28 cellular contexts compared by ENCODE assay signal in genomic region chr13:42981853-42982252, GRCh38. TPM values are rescaled to one million over a fixed set of nuclear protein-coding genes. Genes with fewer than 3 reads are reported as not detected.
DNase-seq lines count a peak whose midpoint lies in the region; ATAC-seq and TF ChIP-seq lines count a peak whose summit lies in the region.
"Had no signal": no experiment of that assay in that cellular context is flagged by ENCODE, and none has a peak within 500 bp of the region (broad histone marks: within the 10 kb centered on the region; RNA-seq: fewer than 3 reads in every experiment).

No MANE protein-coding gene starts in this region.

- H3K27ac ChIP-seq in ACC112 (ENCODE audit: low read depth, low read length) (peak overlapping the region; percentile 26; the same call in 1 of the 2 replicates), left lung (no peak overlapping the region)
- H3K27ac ChIP-seq: A549, BLaER1, esophagus squamous epithelium, gastroesophageal sphincter, sigmoid colon had no signal

- H3K4me1 Mint-ChIP-seq in glutamatergic neuron (ENCODE audit: low read depth, unreplicated experiment): no peaks in the 10 kb centered on the region

- peaks cover 77% of the 10 kb centered on the region for H3K79me2 ChIP-seq in ACC112 (ENCODE audit: control insufficient read depth, insufficient read depth, low read length, unreplicated experiment)

- H3K4me3 Mint-ChIP-seq in glutamatergic neuron (ENCODE audit: unreplicated experiment): no peak overlapping the region
- H3K4me3 Mint-ChIP-seq: activated CD4-positive, alpha-beta T cell treated with anti-CD3 and anti-CD28 coated beads for 36 hours; activated T-cell treated with anti-CD3 and anti-CD28 coated beads, Interleukin-2, amount 50 U/mL, for 72 hours; IgD-negative memory B cell; nephron progenitor cell had no signal

- H3K4me1 ChIP-seq in ACC112 (ENCODE audit: control insufficient read depth, insufficient read depth, low read length, unreplicated experiment) (peaks cover 47% of the 10 kb centered on the region), left lung (peaks cover 0 to 26% of the 10 kb centered on the region in 2 donors)
- H3K4me1 ChIP-seq: BLaER1 had no signal

- ATAC-seq in left lung: peak; percentile 21
- ATAC-seq: A549; activated CD4-positive, alpha-beta T cell treated with anti-CD3 and anti-CD28 coated beads for 36 hours; activated T-cell treated with anti-CD3 and anti-CD28 coated beads, Interleukin-2, amount 50 U/mL, for 72 hours; gastroesophageal sphincter had no signal

- TF ChIP-seq EP300 in Ishikawa (IDR thresholded peaks at IDR 0.05; ENCODE audit: borderline replicate concordance): 0 out of 2 replicates have a peak, but pooled peaks have one; percentile 33

- H3K36me3 ChIP-seq in ACC112 (ENCODE audit: insufficient read depth, low read length) (peaks cover 13% of the 10 kb centered on the region; the same call in 1 of the 2 replicates), left lung (no peaks in the 10 kb centered on the region)
- H3K36me3 ChIP-seq: BLaER1, esophagus squamous epithelium, gastroesophageal sphincter, sigmoid colon had no signal

- H3K9me3 ChIP-seq in left lung: peaks cover 0 to 2% of the 10 kb centered on the region in 2 donors
- H3K9me3 ChIP-seq: A549, esophagus squamous epithelium, gastroesophageal sphincter, sigmoid colon had no signal

- no peaks in the 10 kb centered on the region for H3K9me3 Mint-ChIP-seq in glutamatergic neuron (ENCODE audit: unreplicated experiment)

- intact Hi-C loops in left lung (cut with DNase I): no loop called here

- H3K27me3 ChIP-seq in ACC112 (ENCODE audit: insufficient read depth, low read length) (no peaks in the 10 kb centered on the region), left lung (no peaks in the 10 kb centered on the region)
- H3K27me3 ChIP-seq: BLaER1, esophagus squamous epithelium, gastroesophageal sphincter, sigmoid colon had no signal

- H3K36me3 Mint-ChIP-seq in glutamatergic neuron (ENCODE audit: unreplicated experiment): no peaks in the 10 kb centered on the region

- H3K27ac Mint-ChIP-seq in glutamatergic neuron (ENCODE audit: unreplicated experiment): no peak overlapping the region
- H3K27ac Mint-ChIP-seq: activated CD4-positive, alpha-beta T cell treated with anti-CD3 and anti-CD28 coated beads for 36 hours; activated T-cell treated with anti-CD3 and anti-CD28 coated beads, Interleukin-2, amount 50 U/mL, for 72 hours; nephron progenitor cell had no signal

- peaks cover 3% of the 10 kb centered on the region for H3K27me3 Mint-ChIP-seq in glutamatergic neuron (ENCODE audit: unreplicated experiment)
- H3K27me3 Mint-ChIP-seq: activated CD4-positive, alpha-beta T cell treated with anti-CD3 and anti-CD28 coated beads for 36 hours; IgD-negative memory B cell had no signal

- TF ChIP-seq RAD21 in Ishikawa (IDR thresholded peaks at IDR 0.05; ENCODE audit: low read depth): no peak

- TF ChIP-seq CTCF in left lung (IDR thresholded peaks at IDR 0.05) (no peak), glutamatergic neuron (IDR thresholded peaks at IDR 0.05; ENCODE audit: partially characterized antibody, unreplicated experiment) (no peak)

- DNase-seq in amniotic epithelial cell (ENCODE audit: low read depth) (peak; percentile 52), left lung (no peak), glutamatergic neuron (no peak), cortex of kidney (lab: John Stamatoyannopoulos, UW) (no peak), AG20443 (ENCODE audit: low spot score) (no peak)
- no peak for DNase-seq in activated CD8-positive, alpha-beta memory T cell treated with anti-CD3 and anti-CD28 coated beads, Interleukin-2, amount 50 U/mL, for 4 hours
- DNase-seq: activated CD4-positive, alpha-beta T cell treated with anti-CD3 and anti-CD28 coated beads for 36 hours; activated naive CD4-positive, alpha-beta T cell treated with anti-CD3 and anti-CD28 coated beads, Interleukin-2, amount 50 U/mL, for 16 hours; activated T-cell treated with anti-CD3 and anti-CD28 coated beads, Interleukin-2, amount 50 U/mL, for 72 hours; anterior cingulate cortex; cerebellar nuclear complex; effector CD8-positive, alpha-beta T cell; esophagus squamous epithelium; H7; midbrain; NCI-H146; NCI-H748 treated with DMSO at 0.1 percent for 48 hours; nephron progenitor cell; posterior cingulate gyrus; SHP77; sigmoid colon; T-helper 1 cell had no signal

- H2AFZ ChIP-seq in ACC112 (ENCODE audit: low read length, unreplicated experiment): no peak overlapping the region

- H3K4me3 ChIP-seq in ACC112 (ENCODE audit: low read depth, low read length) (0 out of 2 replicates have a peak overlapping the region, but pooled peaks have one; percentile 2), left lung (no peak overlapping the region)
- H3K4me3 ChIP-seq: A549, BLaER1, esophagus squamous epithelium, gastroesophageal sphincter, sigmoid colon had no signal

TF ChIP-seq in Ishikawa, 13 proteins besides CTCF, POLR2A, EP300 and RAD21:
- TF ChIP-seq TEAD4 (IDR thresholded peaks at IDR 0.05): peak; percentile 61; the same call in 1 of the 2 replicates
- no peak for TF ChIP-seq NFIC (IDR thresholded peaks at IDR 0.05)
- TF ChIP-seq USF1 (IDR thresholded peaks at IDR 0.05): no peak
- TF ChIP-seq YY1 (IDR thresholded peaks at IDR 0.05; ENCODE audit: low read depth): no peak
- no peak for TF ChIP-seq TCF12 (IDR thresholded peaks at IDR 0.05; ENCODE audit: low read depth)
- no peak for TF ChIP-seq CEBPB (IDR thresholded peaks at IDR 0.05)
- TF ChIP-seq FOXM1 (IDR thresholded peaks at IDR 0.05; ENCODE audit: borderline replicate concordance, low read depth): no peak

RNA-seq across cellular contexts. Expression of gene EPSTI1, which starts 10.2 kb away (rescaled TPM):
- 10 to 100 TPM; 21.1 to 22.4 TPM for total RNA-seq in left lung
- not detected for total RNA-seq in glutamatergic neuron (ENCODE audit: unreplicated experiment)

RNA-seq across cellular contexts. Expression of gene DNAJC15, which starts 41.5 kb away (rescaled TPM):
- total RNA-seq in left lung: 10 to 100 TPM; 12.8 to 16.1 TPM
- 17.1 TPM for total RNA-seq in glutamatergic neuron (ENCODE audit: unreplicated experiment)

Comparison
In these comparisons a context has a peak if more than half of its experiments do, and no peak if none do; other contexts are left out.
1. RNA of gene EPSTI1, which starts 10.2 kb away (total RNA-seq): 21.1 to 22.4 TPM in left lung; not detected in glutamatergic neuron (single experiment); every median in the first group is over 10 times any median in the second.